Comparison of ENCODE assay signal across 9 cellular contexts in genomic region chr22:39308614-39309363, GRCh38. TPM values are rescaled to one million over a fixed set of nuclear protein-coding genes. Genes with fewer than 3 reads are reported as not detected.
DNase-seq lines count a peak whose midpoint lies in the region; ATAC-seq and TF ChIP-seq lines count a peak whose summit lies in the region.
"Had no signal": no experiment of that assay in that cellular context is flagged by ENCODE, and none has a peak within 500 bp of the region (broad histone marks: within the 10 kb centered on the region; RNA-seq: fewer than 3 reads in every experiment).

No MANE protein-coding gene starts in this region.

- TF ChIP-seq RAD21 in HCT116 (IDR thresholded peaks at IDR 0.05; ENCODE audit: low read depth) = no peak

- peak overlapping the region; percentile 85 for H3K27ac ChIP-seq in HCT116 (ENCODE audit: low read depth, low read length)
- H3K27ac ChIP-seq in heart left ventricle = peak overlapping the region in 9 of 12 donors; percentile 15 to 72 (median 39)

- peaks cover 8 to 20% of the 10 kb centered on the region in 2 experiments; a peak in 2 of 4 replicates for H3K36me3 ChIP-seq in HCT116 (ENCODE audit: control insufficient read depth in 1 of 2, insufficient read depth in 2 of 2, low read length in 2 of 2)
- peaks cover 2 to 28% (median 24%) of the 10 kb centered on the region in 9 donors for H3K36me3 ChIP-seq in heart left ventricle

- peaks cover 10% of the 10 kb centered on the region; the same call in 1 of the 2 replicates for H4K20me1 ChIP-seq in HCT116 (ENCODE audit: insufficient read depth)

- H3K4me1 ChIP-seq in HCT116 (ENCODE audit: control insufficient read depth in 1 of 2, insufficient read depth in 2 of 2, low read length in 2 of 2) = peaks cover 43 to 72% of the 10 kb centered on the region in 2 experiments
- H3K4me1 ChIP-seq in heart left ventricle = peaks cover 0 to 39% (median 23%) of the 10 kb centered on the region in 12 donors

- H3K9ac ChIP-seq in HCT116 (ENCODE audit: low read length) = peak overlapping the region; percentile 62

- TF ChIP-seq POLR2A in HCT116 (IDR thresholded peaks at IDR 0.05; ENCODE audit: borderline replicate concordance, extremely low read depth, insufficient read depth, insufficient read length) (peak; percentile 38), heart left ventricle (IDR thresholded peaks at IDR 0.05) (no peak)

- intact Hi-C loops in HCT116 (cut with micrococcal nuclease) (loop anchor here (1.0 to 5.0 kb wide), 3 partner anchors 173 to 436 kb away; partner anchors contain the start of gene CBX6), heart left ventricle (cut with DNase I) (loop anchor here in 3 of 10 donors (2.0 to 5.0 kb wide), 4 partner anchors 61 to 138 kb away; no protein-coding TSS in a partner anchor)

- DNase-seq in HCT116 (ENCODE audit: low read depth, low spot score) (peak; percentile 92), T1000 (lab: John Stamatoyannopoulos, UW) (peak; percentile 80), heart left ventricle (peak in 3 of 5 donors; percentile 70 to 81 (median 81)), NCI-H1930 (lab: John Stamatoyannopoulos, UW) (no peak)
- no peak for DNase-seq in stimulated activated effector memory CD8-positive, alpha-beta T cell treated with anti-CD3 and anti-CD28 coated beads, Interleukin-12 subunit alpha, Interleukin-12 subunit beta, amount 100 ng/mL, for 72 hours (ENCODE audit: low spot score in 2 of 2)
- no peak for DNase-seq in stimulated activated naive CD4-positive, alpha-beta T cell (lab: John Stamatoyannopoulos, UW)
- DNase-seq: activated B cell treated with CpG ODN at 0.5 μM for 24 hours had no signal

- peak; percentile 35 for ATAC-seq in HCT116
- peak in 3 of 4 donors; percentile 27 to 53 (median 41) for ATAC-seq in heart left ventricle
- no peak for ATAC-seq in stimulated activated effector memory CD8-positive, alpha-beta T cell treated with anti-CD3 and anti-CD28 coated beads, Interleukin-12 subunit alpha, Interleukin-12 subunit beta, amount 100 ng/mL, for 72 hours
- no peak for ATAC-seq in GM18868 (IDR thresholded peaks at IDR 0.05; ENCODE audit: unreplicated experiment)
- no peak for ATAC-seq in HG02610 (IDR thresholded peaks at IDR 0.05; ENCODE audit: unreplicated experiment)

- no peaks in the 10 kb centered on the region for H3K9me2 ChIP-seq in HCT116 (ENCODE audit: insufficient read depth)

- RAD21 ChIA-PET in HCT116 (lab: Charles Lee; ENCODE audit: low non-redundant PET in 1 of 2, low total read pairs in 2 of 2, uncharacterized antibody in 2 of 2, unreplicated experiment in 2 of 2) = interaction anchor here (0.8 to 1.2 kb wide), 4 partner anchors 16 to 138 kb away, joined by 3 to 4 read pairs (median 3); no protein-coding TSS in a partner anchor

- peaks cover 9% of the 10 kb centered on the region for H3K79me2 ChIP-seq in HCT116 (ENCODE audit: insufficient read depth, low read length)

- H3K4me3 ChIP-seq in HCT116 (replicated peaks in 1 of 2; ENCODE audit: low read depth in 1 of 2, low read length in 2 of 2) (peak overlapping the region; percentile 40 to 52), heart left ventricle (peak overlapping the region in 9 of 12 donors; percentile 14 to 38 (median 21))

- H3K4me2 ChIP-seq in HCT116 (ENCODE audit: low read length) = peak overlapping the region; percentile 83

- WGBS in heart left ventricle, 4 donors = 46 to 53% (median 50%) methylated on average over 22 to 24 of the region's 24 CpGs

- H3K36me3 Mint-ChIP-seq in stimulated activated effector memory CD8-positive, alpha-beta T cell treated with anti-CD3 and anti-CD28 coated beads, Interleukin-12 subunit alpha, Interleukin-12 subunit beta, amount 100 ng/mL, for 72 hours = peaks cover 66% of the 10 kb centered on the region

- TF ChIP-seq CTCF in HCT116 (IDR thresholded peaks at IDR 0.05 in 2 of 3, conservative IDR thresholded peaks at IDR 0.05 in 1 of 3; ENCODE audit: borderline replicate concordance in 1 of 3, insufficient read depth in 1 of 3, low read depth in 2 of 3, low read length in 2 of 3) (no peak), heart left ventricle (IDR thresholded peaks at IDR 0.05) (peak in 1 of 12 donors; percentile 26)

- H2AFZ ChIP-seq in HCT116 (ENCODE audit: low read depth, low read length, poor library complexity, severe bottlenecking) = peak overlapping the region; percentile 38

- no TSS peak for BruUV-seq in HCT116 (replicated peaks; lab: Mats Ljungman, UMichigan)

- CTCF ChIA-PET in HCT116 (lab: Charles Lee) = interaction anchor here (0.9 to 4.6 kb wide), 7 partner anchors 11 to 174 kb away, joined by 3 to 63 read pairs (median 9); no protein-coding TSS in a partner anchor

- POLR2A ChIA-PET in HCT116 (lab: Charles Lee) = interaction anchor here (0.8 to 3.7 kb wide), 9 partner anchors 10 to 173 kb away, joined by 3 to 54 read pairs (median 5); partner anchors contain the start of genes PDGFB and RPL3

- H3K9me3 ChIP-seq in HCT116 (ENCODE audit: control insufficient read depth in 1 of 2, insufficient read depth in 1 of 2, low read depth in 1 of 2, low read length in 2 of 2) (no peaks in the 10 kb centered on the region), heart left ventricle (no peaks in the 10 kb centered on the region)

- H3K4me3 Mint-ChIP-seq in stimulated activated effector memory CD8-positive, alpha-beta T cell treated with anti-CD3 and anti-CD28 coated beads, Interleukin-12 subunit alpha, Interleukin-12 subunit beta, amount 100 ng/mL, for 72 hours = no peak overlapping the region
- H3K4me3 Mint-ChIP-seq: activated B cell treated with CpG ODN at 0.5 μM for 24 hours had no signal

- H3K9me3 Mint-ChIP-seq in stimulated activated effector memory CD8-positive, alpha-beta T cell treated with anti-CD3 and anti-CD28 coated beads, Interleukin-12 subunit alpha, Interleukin-12 subunit beta, amount 100 ng/mL, for 72 hours = no peaks in the 10 kb centered on the region
- H3K9me3 Mint-ChIP-seq: activated B cell treated with CpG ODN at 0.5 μM for 24 hours had no signal

- H3K27me3 ChIP-seq in HCT116 (ENCODE audit: insufficient read depth, low read length) = no peaks in the 10 kb centered on the region
- no peaks in the 10 kb centered on the region for H3K27me3 ChIP-seq in heart left ventricle

- H3K4me1 Mint-ChIP-seq in stimulated activated effector memory CD8-positive, alpha-beta T cell treated with anti-CD3 and anti-CD28 coated beads, Interleukin-12 subunit alpha, Interleukin-12 subunit beta, amount 100 ng/mL, for 72 hours = peaks cover 46% of the 10 kb centered on the region

- H3K27ac Mint-ChIP-seq in stimulated activated effector memory CD8-positive, alpha-beta T cell treated with anti-CD3 and anti-CD28 coated beads, Interleukin-12 subunit alpha, Interleukin-12 subunit beta, amount 100 ng/mL, for 72 hours = peak overlapping the region; percentile 37
- H3K27ac Mint-ChIP-seq: activated B cell treated with CpG ODN at 0.5 μM for 24 hours had no signal

TF ChIP-seq in HCT116, 20 proteins besides CTCF, POLR2A, EP300 and RAD21:
- TF ChIP-seq ATF3 (IDR thresholded peaks at IDR 0.05) = no peak
- no peak for TF ChIP-seq SIN3A (IDR thresholded peaks at IDR 0.05; ENCODE audit: low read depth)
- peak; percentile 32 for TF ChIP-seq YY1 (IDR thresholded peaks at IDR 0.05; ENCODE audit: extremely low read depth, insufficient replicate concordance, low read depth, low read length)
- TF ChIP-seq POLR2AphosphoS5 (IDR thresholded peaks at IDR 0.05; ENCODE audit: low read depth, low read length) = peak; percentile 36
- peak; percentile 95 for TF ChIP-seq TCF7L2 (IDR thresholded peaks at IDR 0.05; ENCODE audit: borderline replicate concordance, extremely low read depth, insufficient read depth, insufficient read length)

RNA-seq across cellular contexts. Expression of gene RPL3, which starts 10.6 kb away (rescaled TPM):
- 2,966 TPM for total RNA-seq in HCT116 (2021; ENCODE audit: unreplicated experiment)
- polyA plus RNA-seq in HCT116 (2012) = 4,751 and 5,637 TPM in 2 replicates
- 100 to 1,000 TPM; 237 to 911 (median 336) TPM for total RNA-seq in heart left ventricle
- 1,000 to 10,000 TPM in 1 of 2 donors, 100 to 1,000 TPM in 1; 329 to 1,765 TPM for polyA plus RNA-seq in heart left ventricle

RNA-seq across cellular contexts. Expression of gene SYNGR1, which starts 41.0 kb away (rescaled TPM):
- 20.7 TPM for total RNA-seq in HCT116 (2021; ENCODE audit: unreplicated experiment)
- 31.1 and 42.6 TPM in 2 replicates for polyA plus RNA-seq in HCT116 (2012)
- total RNA-seq in heart left ventricle = 10 to 100 TPM; 20.0 to 49.9 (median 38.6) TPM
- polyA plus RNA-seq in heart left ventricle = 10 to 100 TPM; 39.3 to 41.9 TPM

Comparison
In these comparisons a context has a peak if more than half of its experiments do, and no peak if none do; other contexts are left out.
1. ATAC-seq: peak in HCT116 (single experiment) and heart left ventricle (3 of 4); none in stimulated activated effector memory CD8-positive, alpha-beta T cell treated with anti-CD3 and anti-CD28 coated beads, Interleukin-12 subunit alpha, Interleukin-12 subunit beta, amount 100 ng/mL, for 72 hours (single experiment), GM18868 (single experiment) and HG02610 (single experiment).
2. DNase-seq: peak in HCT116 (single experiment), T1000 (single experiment) and heart left ventricle (3 of 5); none in stimulated activated effector memory CD8-positive, alpha-beta T cell treated with anti-CD3 and anti-CD28 coated beads, Interleukin-12 subunit alpha, Interleukin-12 subunit beta, amount 100 ng/mL, for 72 hours (0 of 2), NCI-H1930 (0 of 2) and stimulated activated naive CD4-positive, alpha-beta T cell (0 of 6).